In genomic region chr6:167113047-167113446, GRCh38 we compare ENCODE assay signal across 13 cellular contexts. TPM values are rescaled to one million over a fixed set of nuclear protein-coding genes. Genes with fewer than 3 reads are reported as not detected.
DNase-seq lines count a peak whose midpoint lies in the region; ATAC-seq, FAIRE-seq and TF ChIP-seq lines count a peak whose summit lies in the region.
"Had no signal": no experiment of that assay in that cellular context is flagged by ENCODE, and none has a peak within 500 bp of the region (broad histone marks: within the 10 kb centered on the region; RNA-seq: fewer than 3 reads in every experiment).

No MANE protein-coding gene starts in this region.

- H3K27ac ChIP-seq in PC-9 = no peak overlapping the region
- H3K27ac ChIP-seq: VCaP had no signal

- intact Hi-C loops in PC-9 (cut with micrococcal nuclease; ENCODE audit: unreplicated experiment) = no loop called here

- BruUV-seq in PC-9 (replicated peaks; lab: Mats Ljungman, UMichigan) = no TSS peak

- peak overlapping the region; percentile 100 for H3K27ac Mint-ChIP-seq in T-helper 17 cell

- H3K4me3 Mint-ChIP-seq in T-helper 17 cell = peak overlapping the region; percentile 100

- peaks cover 88% of the 10 kb centered on the region for H3K27me3 ChIP-seq in PC-9 (ENCODE audit: insufficient read depth, low read depth)

- FAIRE-seq in GM12891 (lab: Jason Lieb, UNC) = no peak
- FAIRE-seq: astrocyte had no signal

- CTCF ChIA-PET in PC-9 (lab: Charles Lee) = no interaction called here

- POLR2A ChIA-PET in PC-9 (lab: Charles Lee; ENCODE audit: unreplicated experiment) = no interaction called here

- peaks cover 23% of the 10 kb centered on the region for H3K36me3 Mint-ChIP-seq in T-helper 17 cell (ENCODE audit: low read depth)

- TF ChIP-seq CTCF in PC-9 (conservative IDR thresholded peaks at IDR 0.05) = no peak

- no peaks in the 10 kb centered on the region for H4K20me1 ChIP-seq in PC-9 (ENCODE audit: insufficient read depth)

- peaks cover 80% of the 10 kb centered on the region for H3K4me1 Mint-ChIP-seq in T-helper 17 cell

- ATAC-seq in GM19438 (IDR thresholded peaks at IDR 0.05; ENCODE audit: low read depth, unreplicated experiment) = peak; percentile 50
- ATAC-seq in HG03025 (IDR thresholded peaks at IDR 0.05; ENCODE audit: low FRiP score, unreplicated experiment) = peak; percentile 68
- ATAC-seq in T-helper 17 cell = no peak

- H3F3A ChIP-seq in PC-9 (ENCODE audit: insufficient read depth, low read depth) = no peaks in the 10 kb centered on the region

- H3K36me3 ChIP-seq in PC-9 (ENCODE audit: low read depth) = no peaks in the 10 kb centered on the region

- no peaks in the 10 kb centered on the region for H3K4me1 ChIP-seq in PC-9 (replicated peaks; ENCODE audit: insufficient read depth)

- no peaks in the 10 kb centered on the region for H3K27me3 Mint-ChIP-seq in T-helper 17 cell

- DNase-seq in GM12891 (ENCODE audit: insufficient read length, low spot score) (no peak), T-helper 17 cell (no peak), NCI-H82 (lab: John Stamatoyannopoulos, UW) (no peak), PC-9 (no peak), T-helper 1 cell (no peak)
- no peak for DNase-seq in activated CD4-positive, alpha-beta T cell treated with anti-CD3 and anti-CD28 coated beads, Interleukin-2, amount 50 U/mL, for 48 hours
- DNase-seq: DMS53, foreskin fibroblast, NCI-H510A treated with DMSO at 0.1 percent for 48 hours had no signal

- no peak; the same call in 1 of the 2 replicates for TF ChIP-seq POLR2A in GM12891 (IDR thresholded peaks at IDR 0.05; ENCODE audit: low read depth, low read length)

- H3K9me3 ChIP-seq in T-helper 17 cell (ENCODE audit: control insufficient read depth, low read length, poor library complexity, severe bottlenecking) = no peaks in the 10 kb centered on the region
- no peaks in the 10 kb centered on the region for H3K9me3 ChIP-seq in PC-9 (ENCODE audit: insufficient read depth, low read depth)

- no peak overlapping the region for H3K4me2 ChIP-seq in PC-9

- H3K9me2 ChIP-seq in PC-9 (ENCODE audit: insufficient read depth) = no peaks in the 10 kb centered on the region

- H3K4me3 ChIP-seq in PC-9 = no peak overlapping the region

- no peaks in the 10 kb centered on the region for H3K79me2 ChIP-seq in PC-9 (ENCODE audit: low read depth)

- no peak overlapping the region for H2AFZ ChIP-seq in PC-9

TF ChIP-seq in GM12891, 5 proteins besides CTCF, POLR2A, EP300 and RAD21:
- TF ChIP-seq TAF1 (IDR thresholded peaks at IDR 0.05; ENCODE audit: low read depth, low read length) (no peak; the same call in 1 of the 2 replicates), SPI1 (IDR thresholded peaks at IDR 0.05; ENCODE audit: low read depth, low read length) (peak; percentile 96), PAX5 (IDR thresholded peaks at IDR 0.05; ENCODE audit: insufficient read depth, low read length, severe bottlenecking) (no peak), POLR2AphosphoS5 (IDR thresholded peaks at IDR 0.05; ENCODE audit: low read depth, low read length) (no peak), POU2F2 (IDR thresholded peaks at IDR 0.05; ENCODE audit: low read depth, low read length) (no peak; the same call in 1 of the 2 replicates)

RNA-seq across cellular contexts. Expression of gene CCR6, which starts 9.8 kb away (rescaled TPM):
- polyA plus RNA-seq in GM12891 (2012; ENCODE audit: low read depth, missing spikeins) = 2.6 TPM
- total RNA-seq in T-helper 17 cell (10 to 100 TPM; 57.4 to 60.5 TPM), PC-9 (2021) (not detected in 2 replicates)
- total RNA-seq: astrocyte had no signal

RNA-seq across cellular contexts. Expression of gene GPR31, which starts 44.7 kb away (rescaled TPM):
- polyA plus RNA-seq in GM12891 (2012; ENCODE audit: low read depth, missing spikeins) = 0.04 TPM
- total RNA-seq in T-helper 17 cell (not detected), PC-9 (2021) (not detected in 2 replicates)
- total RNA-seq: astrocyte had no signal

Comparison
In these comparisons a context has a peak if more than half of its experiments do, and no peak if none do; other contexts are left out.
1. RNA of gene CCR6, which starts 9.8 kb away (total RNA-seq): 57.4 to 60.5 TPM in T-helper 17 cell; not detected in PC-9; every median in the first group is over 10 times any median in the second.